Comparison of ENCODE assay signal across 26 cellular contexts in the genomic region with DNA sequence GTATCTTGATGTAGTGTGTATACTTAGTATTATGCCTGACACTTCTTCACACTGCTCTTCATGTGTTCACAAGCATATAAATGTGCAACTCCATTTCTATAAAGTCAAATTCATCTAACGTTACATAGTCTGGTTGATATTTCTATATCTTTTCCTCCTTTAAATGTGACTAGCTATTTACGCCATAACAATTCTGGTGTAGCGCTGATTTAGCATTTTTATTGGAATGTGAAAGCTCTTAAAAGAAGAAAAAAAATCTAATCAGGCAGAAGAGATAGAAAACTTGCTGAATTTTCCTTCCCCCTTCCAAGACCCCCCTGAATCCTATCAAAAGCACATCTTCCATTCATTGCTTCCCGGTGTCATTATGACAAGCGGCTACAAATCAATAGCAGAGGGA.
A peak's percentile ranks its signal among the peaks of the same experiment; 100 is the strongest.
DNase-seq lines count a peak whose midpoint lies in the region; ATAC-seq, FAIRE-seq and TF ChIP-seq lines count a peak whose summit lies in the region.
"Had no signal": no experiment of that assay in that cellular context is flagged by ENCODE, and none has a peak within 500 bp of the region (broad histone marks: within the 10 kb centered on the region; RNA-seq: fewer than 3 reads in every experiment).

No MANE protein-coding gene starts in this region.

- no peak overlapping the region for H2AK5ac ChIP-seq in IMR-90 (ENCODE audit: low read depth, low read length)

- no peaks in the 10 kb centered on the region for H3F3A ChIP-seq in neural cell (ENCODE audit: insufficient read depth, low read length, poor library complexity, severe bottlenecking)

- no peaks in the 10 kb centered on the region for H3K9me1 ChIP-seq in IMR-90 (ENCODE audit: insufficient read depth, low read length)

- no peaks in the 10 kb centered on the region for H3K36me3 Mint-ChIP-seq in nephron progenitor cell (ENCODE audit: low read depth)
- H3K36me3 Mint-ChIP-seq: CD14-positive monocyte; CD4-positive, alpha-beta memory T cell; CD4-positive, CD25-positive, alpha-beta regulatory T cell; CD8-positive, alpha-beta memory T cell had no signal

- no peak overlapping the region for H4K5ac ChIP-seq in IMR-90 (ENCODE audit: low read depth, low read length)

- intact Hi-C loops in HepG2 (cut with micrococcal nuclease; ENCODE audit: unreplicated experiment) (no loop called here), right lobe of liver (cut with DNase I) (no loop called here), IMR-90 (cut with micrococcal nuclease) (no loop called here)

- H3K79me2 ChIP-seq in HepG2 (ENCODE audit: insufficient read depth, low read length), result no peaks in the 10 kb centered on the region
- H3K79me2 ChIP-seq in neural cell (replicated peaks; ENCODE audit: insufficient read depth, low read length), result no peaks in the 10 kb centered on the region

- no peaks in the 10 kb centered on the region for H3K9me3 Mint-ChIP-seq in nephron progenitor cell
- H3K9me3 Mint-ChIP-seq: CD14-positive monocyte; CD4-positive, alpha-beta memory T cell; CD4-positive, CD25-positive, alpha-beta regulatory T cell; CD8-positive, alpha-beta memory T cell had no signal

- H3K9me2 ChIP-seq in neural cell (ENCODE audit: insufficient read depth, low read length), result no peaks in the 10 kb centered on the region

- no peaks in the 10 kb centered on the region for H3K79me1 ChIP-seq in IMR-90 (ENCODE audit: low read depth in 1 of 2, low read length in 2 of 2)

- no peak for TF ChIP-seq EP300 in HepG2 (IDR thresholded peaks at IDR 0.05; ENCODE audit: low read depth in 2 of 2, low read length in 2 of 2)
- TF ChIP-seq EP300 in HepG2 (CRISPR knock-in tag; IDR thresholded peaks at IDR 0.05; ENCODE audit: borderline replicate concordance), result no peak
- TF ChIP-seq EP300 in neural cell (conservative IDR thresholded peaks at IDR 0.05; ENCODE audit: poor library complexity, severe bottlenecking), result no peak

- H2AFZ ChIP-seq in HepG2 (ENCODE audit: low read length) (no peak overlapping the region), IMR-90 (replicated peaks; ENCODE audit: low read length, poor library complexity) (no peak overlapping the region), neural cell (ENCODE audit: low read depth, low read length) (no peak overlapping the region)

- no peak for FAIRE-seq in HepG2 (lab: Jason Lieb, UNC)
- peak; percentile 14 for FAIRE-seq in GM12892 (lab: Jason Lieb, UNC)
- FAIRE-seq: GM12878, GM18507 had no signal

- no peak overlapping the region for H3K23ac ChIP-seq in IMR-90 (ENCODE audit: low read depth, low read length)

- WGBS in HepG2 (ENCODE audit: low lambda C conversion rate), result over 99% methylated on average over 5 of the region's 5 CpGs
- WGBS in right lobe of liver (ENCODE audit: insufficient coverage, low coverage, low lambda C conversion rate, missing lambda C conversion rate), result 77% methylated on average over 5 of the region's 5 CpGs
- 67% methylated on average over 2 of the region's 5 CpGs; no CpG with 5 or more reads in 1 of the 2 experiments for WGBS in IMR-90 (ENCODE audit: extremely low coverage in 2 of 2, insufficient read length in 1 of 2), 2 experiments

- POLR2A ChIA-PET in HepG2 (lab: Yijun Ruan, JAX) (no interaction called here), IMR-90 (lab: Charles Lee; ENCODE audit: unreplicated experiment) (no interaction called here)

- no peak overlapping the region for H2BK15ac ChIP-seq in IMR-90 (ENCODE audit: low read depth, low read length)

- H3K18ac ChIP-seq in IMR-90 (ENCODE audit: low read depth, low read length), result no peak overlapping the region

- H3K9ac ChIP-seq in HepG2 (ENCODE audit: insufficient read depth, low read depth, low read length), result no peak overlapping the region
- H3K9ac ChIP-seq in IMR-90 (ENCODE audit: low read depth, low read length), result no peak overlapping the region
- peak overlapping the region; percentile 20 for H3K9ac ChIP-seq in neural cell (ENCODE audit: low read length)
- H3K9ac ChIP-seq: BLaER1 had no signal

- TF ChIP-seq CTCF in HepG2 (CRISPR knock-in tag; IDR thresholded peaks at IDR 0.05) (no peak), right lobe of liver (IDR thresholded peaks at IDR 0.05) (no peak), IMR-90 (conservative IDR thresholded peaks at IDR 0.05; ENCODE audit: low read depth, low read length) (no peak), neural cell (IDR thresholded peaks at IDR 0.05; ENCODE audit: poor library complexity, severe bottlenecking) (no peak), nephron progenitor cell (IDR thresholded peaks at IDR 0.05) (no peak)

- DNase-seq in HepG2 (ENCODE audit: low spot score) (no peak), right lobe of liver (no peak), GM12892 (ENCODE audit: insufficient read length) (no peak), IMR-90 (no peak), nephron progenitor cell (no peak), GOT3 (lab: John Stamatoyannopoulos, UW) (no peak)
- DNase-seq: ACHN; BE2C; CD4-positive, alpha-beta memory T cell; CD4-positive, CD25-positive, alpha-beta regulatory T cell; CD8-positive, alpha-beta memory T cell; COR-L47; DMS 273 treated with DMSO at 0.1 percent for 48 hours; DMS153; DMS53; DMS79; DND-41; EL; GDM1 had no signal

- BruUV-seq in HepG2 (replicated peaks; lab: Mats Ljungman, UMichigan) (no TSS peak), IMR-90 (replicated peaks; lab: Mats Ljungman, UMichigan) (no TSS peak)

- CTCF ChIA-PET in HepG2 (lab: Yijun Ruan, JAX; ENCODE audit: low intra/inter-chr PET ratio, low total read pairs) (no interaction called here), IMR-90 (lab: Yijun Ruan, JAX) (interaction anchor here (0.7 to 1.0 kb wide), 2 partner anchors 88 to 229 kb away, joined by 3 to 6 read pairs; no protein-coding TSS in a partner anchor)

- in situ Hi-C loops in HepG2 (cut with HindIII; ENCODE audit: extremely low pct_ligation_motif_present, low pct_unique_long_range_greater_than_20kb) (no loop called here), IMR-90 (cut with MboI; ENCODE audit: low sequenced_read_pairs) (no loop called here)

- H3K4me3 ChIP-seq in HepG2 (replicated peaks in 1 of 3; ENCODE audit: insufficient read depth in 1 of 3, low read depth in 2 of 3, low read length in 3 of 3) (no peak overlapping the region), right lobe of liver (no peak overlapping the region), IMR-90 (ENCODE audit: insufficient read depth, low read depth, low read length) (no peak overlapping the region), neural cell (ENCODE audit: low read length) (no peak overlapping the region)
- H3K4me3 ChIP-seq: BLaER1, GM12878 had no signal

- H3K9me3 ChIP-seq in HepG2 (ENCODE audit: low read length), result no peaks in the 10 kb centered on the region
- no peaks in the 10 kb centered on the region for H3K9me3 ChIP-seq in right lobe of liver
- no peaks in the 10 kb centered on the region for H3K9me3 ChIP-seq in IMR-90 (ENCODE audit: control insufficient read depth, insufficient read depth, low read length)
- H3K9me3 ChIP-seq in neural cell (ENCODE audit: low read length), result no peaks in the 10 kb centered on the region
- H3K9me3 ChIP-seq: BE2C, BLaER1 had no signal

- no peak overlapping the region for H3K56ac ChIP-seq in IMR-90 (ENCODE audit: extremely low read depth, insufficient read depth, low read length)

- H2BK120ac ChIP-seq in IMR-90 (ENCODE audit: low read depth, low read length), result no peak overlapping the region

- H2AK9ac ChIP-seq in IMR-90 (replicated peaks; ENCODE audit: low read depth, low read length, poor library complexity), result no peak overlapping the region

- no peak for TF ChIP-seq POLR2A in HepG2 (IDR thresholded peaks at IDR 0.05; ENCODE audit: insufficient read depth in 1 of 2, low read depth in 2 of 2, low read length in 2 of 2)
- TF ChIP-seq POLR2A in right lobe of liver (IDR thresholded peaks at IDR 0.05), result no peak
- no peak for TF ChIP-seq POLR2A in GM12892 (IDR thresholded peaks at IDR 0.05; ENCODE audit: low read depth, low read length)
- TF ChIP-seq POLR2A in IMR-90 (IDR thresholded peaks at IDR 0.05; ENCODE audit: low read depth, low read length), result no peak

- H3K14ac ChIP-seq in IMR-90 (replicated peaks; ENCODE audit: low read depth, low read length), result no peak overlapping the region

- no peak overlapping the region for H3K4me3 Mint-ChIP-seq in nephron progenitor cell
- H3K4me3 Mint-ChIP-seq: CD14-positive monocyte; CD4-positive, alpha-beta memory T cell; CD4-positive, CD25-positive, alpha-beta regulatory T cell; CD8-positive, alpha-beta memory T cell had no signal

- TF ChIP-seq RAD21 in HepG2 (CRISPR knock-in tag; IDR thresholded peaks at IDR 0.05) (no peak), IMR-90 (IDR thresholded peaks at IDR 0.05; ENCODE audit: low read length) (no peak), neural cell (conservative IDR thresholded peaks at IDR 0.05) (no peak)

- ATAC-seq in HepG2, result no peak
- no peak for ATAC-seq in right lobe of liver
- no peak for ATAC-seq in IMR-90 (ENCODE audit: low read depth)
- no peak for ATAC-seq in SK-N-SH treated with all-trans-retinoic acid at 6 μM for 48 hours
- ATAC-seq: GM12878 had no signal

- no peak overlapping the region for H2BK5ac ChIP-seq in IMR-90 (ENCODE audit: low read depth, low read length, poor library complexity, severe bottlenecking)

- H3K27ac Mint-ChIP-seq in nephron progenitor cell, result no peak overlapping the region
- H3K27ac Mint-ChIP-seq: CD14-positive monocyte; CD4-positive, alpha-beta memory T cell; CD4-positive, CD25-positive, alpha-beta regulatory T cell; CD8-positive, alpha-beta memory T cell had no signal

- dilution Hi-C loops in IMR-90 (cut with HindIII; ENCODE audit: low sequenced_read_pairs, unreplicated experiment), result loop anchor here (25.0 kb wide), 1 partner anchor 234 kb away; no protein-coding TSS in a partner anchor

- no peak overlapping the region for H3K4me2 ChIP-seq in HepG2 (ENCODE audit: low read depth, low read length)
- H3K4me2 ChIP-seq in IMR-90 (ENCODE audit: low read depth, low read length), result no peak overlapping the region
- H3K4me2 ChIP-seq in neural cell (ENCODE audit: low read length), result peak overlapping the region; percentile 20
- H3K4me2 ChIP-seq: BLaER1 had no signal

- H4K8ac ChIP-seq in IMR-90 (ENCODE audit: low read depth in 2 of 2, low read length in 2 of 2), result no peak overlapping the region

- H3K27me3 ChIP-seq in HepG2 (ENCODE audit: control insufficient read depth in 1 of 2, insufficient read depth in 2 of 2, low read length in 2 of 2), result no peaks in the 10 kb centered on the region
- no peaks in the 10 kb centered on the region for H3K27me3 ChIP-seq in right lobe of liver
- no peaks in the 10 kb centered on the region for H3K27me3 ChIP-seq in IMR-90 (ENCODE audit: control insufficient read depth, insufficient read depth, low read length)
- H3K27me3 ChIP-seq in neural cell (ENCODE audit: insufficient read depth, low read depth, low read length), result no peaks in the 10 kb centered on the region
- H3K27me3 ChIP-seq: BE2C, BLaER1 had no signal

- H4K91ac ChIP-seq in IMR-90 (ENCODE audit: insufficient read depth, low read depth, low read length), result no peak overlapping the region

- no peaks in the 10 kb centered on the region for H4K20me1 ChIP-seq in HepG2 (ENCODE audit: insufficient read depth, low read length)
- H4K20me1 ChIP-seq in IMR-90 (ENCODE audit: insufficient read depth, low read length), result no peaks in the 10 kb centered on the region
- no peaks in the 10 kb centered on the region for H4K20me1 ChIP-seq in neural cell (ENCODE audit: insufficient read depth)
- H4K20me1 ChIP-seq: BLaER1 had no signal

- H3K4me1 Mint-ChIP-seq in nephron progenitor cell, result peaks cover 14% of the 10 kb centered on the region
- H3K4me1 Mint-ChIP-seq: CD14-positive monocyte had no signal

- no peaks in the 10 kb centered on the region for H3K27me3 Mint-ChIP-seq in nephron progenitor cell (ENCODE audit: low read depth, poor library complexity)
- H3K27me3 Mint-ChIP-seq: CD4-positive, alpha-beta memory T cell; CD4-positive, CD25-positive, alpha-beta regulatory T cell; CD8-positive, alpha-beta memory T cell had no signal

- no peak overlapping the region for H2BK20ac ChIP-seq in IMR-90 (ENCODE audit: low read depth, low read length)

- peaks cover 55% of the 10 kb centered on the region for H3K4me1 ChIP-seq in HepG2 (ENCODE audit: insufficient read depth, low read length)
- H3K4me1 ChIP-seq in right lobe of liver, result no peaks in the 10 kb centered on the region
- H3K4me1 ChIP-seq in IMR-90 (ENCODE audit: control insufficient read depth, insufficient read depth, low read length), result no peaks in the 10 kb centered on the region
- H3K4me1 ChIP-seq: BLaER1 had no signal

- H3K27ac ChIP-seq in HepG2 (ENCODE audit: extremely low read length, insufficient read depth, low read length), result no peak overlapping the region
- H3K27ac ChIP-seq in right lobe of liver, result no peak overlapping the region
- H3K27ac ChIP-seq in IMR-90 (ENCODE audit: insufficient read depth, low read length), result no peak overlapping the region
- H3K27ac ChIP-seq in neural cell (ENCODE audit: low read length), result peak overlapping the region; percentile 82
- H3K27ac ChIP-seq: 22Rv1, BLaER1 had no signal

- H3K4ac ChIP-seq in IMR-90 (ENCODE audit: low read depth, low read length), result no peak overlapping the region

- H3K36me3 ChIP-seq in HepG2 (replicated peaks in 1 of 2; ENCODE audit: control insufficient read depth in 1 of 2, insufficient read depth in 2 of 2, low read length in 2 of 2) (no peaks in the 10 kb centered on the region), right lobe of liver (no peaks in the 10 kb centered on the region), IMR-90 (ENCODE audit: control insufficient read depth, insufficient read depth, low read length) (no peaks in the 10 kb centered on the region), neural cell (ENCODE audit: insufficient read depth, low read length) (no peaks in the 10 kb centered on the region)
- H3K36me3 ChIP-seq: BE2C, BLaER1 had no signal
